Comparison of ENCODE assay signal across 1 cellular context in the genomic region with DNA sequence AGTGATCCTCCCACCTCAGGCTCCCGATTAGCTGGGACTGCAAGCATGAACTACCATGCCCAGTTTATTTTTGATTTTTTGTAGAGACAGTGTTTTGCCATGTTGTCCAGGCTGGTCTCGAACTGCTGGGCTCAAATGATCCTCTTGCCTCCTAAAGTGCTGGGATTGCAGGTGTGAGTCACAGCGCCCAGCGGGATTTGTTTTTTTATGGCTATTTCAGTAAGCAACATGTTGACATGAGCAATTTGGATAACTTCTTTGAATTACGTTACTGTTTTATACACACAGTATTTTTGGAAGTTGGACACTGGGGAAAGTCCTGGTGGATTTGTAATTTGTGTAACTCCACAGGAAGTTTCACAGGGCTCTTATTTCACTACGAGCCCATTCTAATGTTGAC.
TF ChIP-seq lines count a peak whose summit lies in the region.

No MANE protein-coding gene starts in this region.

TF ChIP-seq in HEK293, 187 proteins besides CTCF, POLR2A, EP300 and RAD21 (continued from another document):
- no peak for TF ChIP-seq KLF16 (tag by site-specific recombination; IDR thresholded peaks at IDR 0.05)
- TF ChIP-seq, protein P1, sequence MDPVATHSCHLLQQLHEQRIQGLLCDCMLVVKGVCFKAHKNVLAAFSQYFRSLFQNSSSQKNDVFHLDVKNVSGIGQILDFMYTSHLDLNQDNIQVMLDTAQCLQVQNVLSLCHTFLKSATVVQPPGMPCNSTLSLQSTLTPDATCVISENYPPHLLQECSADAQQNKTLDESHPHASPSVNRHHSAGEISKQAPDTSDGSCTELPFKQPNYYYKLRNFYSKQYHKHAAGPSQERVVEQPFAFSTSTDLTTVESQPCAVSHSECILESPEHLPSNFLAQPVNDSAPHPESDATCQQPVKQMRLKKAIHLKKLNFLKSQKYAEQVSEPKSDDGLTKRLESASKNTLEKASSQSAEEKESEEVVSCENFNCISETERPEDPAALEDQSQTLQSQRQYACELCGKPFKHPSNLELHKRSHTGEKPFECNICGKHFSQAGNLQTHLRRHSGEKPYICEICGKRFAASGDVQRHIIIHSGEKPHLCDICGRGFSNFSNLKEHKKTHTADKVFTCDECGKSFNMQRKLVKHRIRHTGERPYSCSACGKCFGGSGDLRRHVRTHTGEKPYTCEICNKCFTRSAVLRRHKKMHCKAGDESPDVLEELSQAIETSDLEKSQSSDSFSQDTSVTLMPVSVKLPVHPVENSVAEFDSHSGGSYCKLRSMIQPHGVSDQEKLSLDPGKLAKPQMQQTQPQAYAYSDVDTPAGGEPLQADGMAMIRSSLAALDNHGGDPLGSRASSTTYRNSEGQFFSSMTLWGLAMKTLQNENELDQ (tag by site-specific recombination; IDR thresholded peaks at IDR 0.05; ENCODE audit: low read depth), result no peak
- no peak for TF ChIP-seq ZNF416 (tag by site-specific recombination; IDR thresholded peaks at IDR 0.05)
- TF ChIP-seq, protein P2, sequence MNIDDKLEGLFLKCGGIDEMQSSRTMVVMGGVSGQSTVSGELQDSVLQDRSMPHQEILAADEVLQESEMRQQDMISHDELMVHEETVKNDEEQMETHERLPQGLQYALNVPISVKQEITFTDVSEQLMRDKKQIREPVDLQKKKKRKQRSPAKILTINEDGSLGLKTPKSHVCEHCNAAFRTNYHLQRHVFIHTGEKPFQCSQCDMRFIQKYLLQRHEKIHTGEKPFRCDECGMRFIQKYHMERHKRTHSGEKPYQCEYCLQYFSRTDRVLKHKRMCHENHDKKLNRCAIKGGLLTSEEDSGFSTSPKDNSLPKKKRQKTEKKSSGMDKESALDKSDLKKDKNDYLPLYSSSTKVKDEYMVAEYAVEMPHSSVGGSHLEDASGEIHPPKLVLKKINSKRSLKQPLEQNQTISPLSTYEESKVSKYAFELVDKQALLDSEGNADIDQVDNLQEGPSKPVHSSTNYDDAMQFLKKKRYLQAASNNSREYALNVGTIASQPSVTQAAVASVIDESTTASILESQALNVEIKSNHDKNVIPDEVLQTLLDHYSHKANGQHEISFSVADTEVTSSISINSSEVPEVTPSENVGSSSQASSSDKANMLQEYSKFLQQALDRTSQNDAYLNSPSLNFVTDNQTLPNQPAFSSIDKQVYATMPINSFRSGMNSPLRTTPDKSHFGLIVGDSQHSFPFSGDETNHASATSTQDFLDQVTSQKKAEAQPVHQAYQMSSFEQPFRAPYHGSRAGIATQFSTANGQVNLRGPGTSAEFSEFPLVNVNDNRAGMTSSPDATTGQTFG (tag by site-specific recombination; IDR thresholded peaks at IDR 0.05; ENCODE audit: borderline replicate concordance), result no peak
- TF ChIP-seq, protein P3, sequence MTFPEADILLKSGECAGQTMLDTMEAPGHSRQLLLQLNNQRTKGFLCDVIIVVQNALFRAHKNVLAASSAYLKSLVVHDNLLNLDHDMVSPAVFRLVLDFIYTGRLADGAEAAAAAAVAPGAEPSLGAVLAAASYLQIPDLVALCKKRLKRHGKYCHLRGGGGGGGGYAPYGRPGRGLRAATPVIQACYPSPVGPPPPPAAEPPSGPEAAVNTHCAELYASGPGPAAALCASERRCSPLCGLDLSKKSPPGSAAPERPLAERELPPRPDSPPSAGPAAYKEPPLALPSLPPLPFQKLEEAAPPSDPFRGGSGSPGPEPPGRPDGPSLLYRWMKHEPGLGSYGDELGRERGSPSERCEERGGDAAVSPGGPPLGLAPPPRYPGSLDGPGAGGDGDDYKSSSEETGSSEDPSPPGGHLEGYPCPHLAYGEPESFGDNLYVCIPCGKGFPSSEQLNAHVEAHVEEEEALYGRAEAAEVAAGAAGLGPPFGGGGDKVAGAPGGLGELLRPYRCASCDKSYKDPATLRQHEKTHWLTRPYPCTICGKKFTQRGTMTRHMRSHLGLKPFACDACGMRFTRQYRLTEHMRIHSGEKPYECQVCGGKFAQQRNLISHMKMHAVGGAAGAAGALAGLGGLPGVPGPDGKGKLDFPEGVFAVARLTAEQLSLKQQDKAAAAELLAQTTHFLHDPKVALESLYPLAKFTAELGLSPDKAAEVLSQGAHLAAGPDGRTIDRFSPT (tag by site-specific recombination; IDR thresholded peaks at IDR 0.05), result no peak
- TF ChIP-seq, protein P4, sequence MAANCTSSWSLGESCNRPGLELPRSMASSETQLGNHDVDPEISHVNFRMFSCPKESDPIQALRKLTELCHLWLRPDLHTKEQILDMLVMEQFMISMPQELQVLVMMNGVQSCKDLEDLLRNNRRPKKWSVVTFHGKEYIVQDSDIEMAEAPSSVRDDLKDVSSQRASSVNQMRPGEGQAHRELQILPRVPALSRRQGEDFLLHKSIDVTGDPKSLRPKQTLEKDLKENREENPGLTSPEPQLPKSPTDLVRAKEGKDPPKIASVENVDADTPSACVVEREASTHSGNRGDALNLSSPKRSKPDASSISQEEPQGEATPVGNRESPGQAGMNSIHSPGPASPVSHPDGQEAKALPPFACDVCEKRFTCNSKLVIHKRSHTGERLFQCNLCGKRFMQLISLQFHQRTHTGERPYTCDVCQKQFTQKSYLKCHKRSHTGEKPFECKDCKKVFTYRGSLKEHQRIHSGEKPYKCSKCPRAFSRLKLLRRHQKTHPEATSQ (tag by site-specific recombination; IDR thresholded peaks at IDR 0.05), result no peak
- no peak for TF ChIP-seq ZNF423 (tag by site-specific recombination; IDR thresholded peaks at IDR 0.05)
- peak; percentile 27; the same call in 1 of the 2 replicates for TF ChIP-seq ZBTB21 (tag by site-specific recombination; IDR thresholded peaks at IDR 0.05)
- TF ChIP-seq ZNF404 (tag by site-specific recombination; IDR thresholded peaks at IDR 0.05), result no peak
- TF ChIP-seq ZNF16 (tag by site-specific recombination; IDR thresholded peaks at IDR 0.05; ENCODE audit: low read depth), result no peak
- TF ChIP-seq ZNF561 (tag by site-specific recombination; IDR thresholded peaks at IDR 0.05; ENCODE audit: borderline replicate concordance), result 0 out of 2 replicates have a peak, but pooled peaks have one; percentile 50
- no peak for TF ChIP-seq ZBTB1 (tag by site-specific recombination; IDR thresholded peaks at IDR 0.05)
- TF ChIP-seq, protein P5, sequence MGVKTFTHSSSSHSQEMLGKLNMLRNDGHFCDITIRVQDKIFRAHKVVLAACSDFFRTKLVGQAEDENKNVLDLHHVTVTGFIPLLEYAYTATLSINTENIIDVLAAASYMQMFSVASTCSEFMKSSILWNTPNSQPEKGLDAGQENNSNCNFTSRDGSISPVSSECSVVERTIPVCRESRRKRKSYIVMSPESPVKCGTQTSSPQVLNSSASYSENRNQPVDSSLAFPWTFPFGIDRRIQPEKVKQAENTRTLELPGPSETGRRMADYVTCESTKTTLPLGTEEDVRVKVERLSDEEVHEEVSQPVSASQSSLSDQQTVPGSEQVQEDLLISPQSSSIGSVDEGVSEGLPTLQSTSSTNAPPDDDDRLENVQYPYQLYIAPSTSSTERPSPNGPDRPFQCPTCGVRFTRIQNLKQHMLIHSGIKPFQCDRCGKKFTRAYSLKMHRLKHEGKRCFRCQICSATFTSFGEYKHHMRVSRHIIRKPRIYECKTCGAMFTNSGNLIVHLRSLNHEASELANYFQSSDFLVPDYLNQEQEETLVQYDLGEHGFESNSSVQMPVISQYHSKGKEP (tag by site-specific recombination; IDR thresholded peaks at IDR 0.05), result 0 out of 2 replicates have a peak, but pooled peaks have one; percentile 25
- no peak for TF ChIP-seq ZNF391 (tag by site-specific recombination; IDR thresholded peaks at IDR 0.05; ENCODE audit: borderline replicate concordance, low read depth)
- TF ChIP-seq, protein P6, sequence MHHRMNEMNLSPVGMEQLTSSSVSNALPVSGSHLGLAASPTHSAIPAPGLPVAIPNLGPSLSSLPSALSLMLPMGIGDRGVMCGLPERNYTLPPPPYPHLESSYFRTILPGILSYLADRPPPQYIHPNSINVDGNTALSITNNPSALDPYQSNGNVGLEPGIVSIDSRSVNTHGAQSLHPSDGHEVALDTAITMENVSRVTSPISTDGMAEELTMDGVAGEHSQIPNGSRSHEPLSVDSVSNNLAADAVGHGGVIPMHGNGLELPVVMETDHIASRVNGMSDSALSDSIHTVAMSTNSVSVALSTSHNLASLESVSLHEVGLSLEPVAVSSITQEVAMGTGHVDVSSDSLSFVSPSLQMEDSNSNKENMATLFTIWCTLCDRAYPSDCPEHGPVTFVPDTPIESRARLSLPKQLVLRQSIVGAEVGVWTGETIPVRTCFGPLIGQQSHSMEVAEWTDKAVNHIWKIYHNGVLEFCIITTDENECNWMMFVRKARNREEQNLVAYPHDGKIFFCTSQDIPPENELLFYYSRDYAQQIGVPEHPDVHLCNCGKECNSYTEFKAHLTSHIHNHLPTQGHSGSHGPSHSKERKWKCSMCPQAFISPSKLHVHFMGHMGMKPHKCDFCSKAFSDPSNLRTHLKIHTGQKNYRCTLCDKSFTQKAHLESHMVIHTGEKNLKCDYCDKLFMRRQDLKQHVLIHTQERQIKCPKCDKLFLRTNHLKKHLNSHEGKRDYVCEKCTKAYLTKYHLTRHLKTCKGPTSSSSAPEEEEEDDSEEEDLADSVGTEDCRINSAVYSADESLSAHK (tag by site-specific recombination; IDR thresholded peaks at IDR 0.05), result 0 out of 2 replicates have a peak, but pooled peaks have one; percentile 8
- TF ChIP-seq ZNF549 (tag by site-specific recombination; IDR thresholded peaks at IDR 0.05), result no peak
- TF ChIP-seq, protein P7, sequence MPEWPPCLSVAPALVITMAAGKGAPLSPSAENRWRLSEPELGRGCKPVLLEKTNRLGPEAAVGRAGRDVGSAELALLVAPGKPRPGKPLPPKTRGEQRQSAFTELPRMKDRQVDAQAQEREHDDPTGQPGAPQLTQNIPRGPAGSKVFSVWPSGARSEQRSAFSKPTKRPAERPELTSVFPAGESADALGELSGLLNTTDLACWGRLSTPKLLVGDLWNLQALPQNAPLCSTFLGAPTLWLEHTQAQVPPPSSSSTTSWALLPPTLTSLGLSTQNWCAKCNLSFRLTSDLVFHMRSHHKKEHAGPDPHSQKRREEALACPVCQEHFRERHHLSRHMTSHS (tag by site-specific recombination; IDR thresholded peaks at IDR 0.05), result no peak
- no peak for TF ChIP-seq TRIM28 (IDR thresholded peaks at IDR 0.05; ENCODE audit: borderline replicate concordance, low read length)
- TF ChIP-seq ZNF660 (tag by site-specific recombination; IDR thresholded peaks at IDR 0.05), result peak; percentile 82; the same call in 1 of the 2 replicates
- no peak for TF ChIP-seq ZNF140 (tag by site-specific recombination; IDR thresholded peaks at IDR 0.05)
- TF ChIP-seq ZNF366 (tag by site-specific recombination; conservative IDR thresholded peaks at IDR 0.05), result peak; percentile 33
- TF ChIP-seq ZNF785 (tag by site-specific recombination; IDR thresholded peaks at IDR 0.05), result no peak
- no peak for TF ChIP-seq ZNF221 (tag by site-specific recombination; IDR thresholded peaks at IDR 0.05; ENCODE audit: borderline replicate concordance)
- TF ChIP-seq ZNF76 (tag by site-specific recombination; IDR thresholded peaks at IDR 0.05; ENCODE audit: borderline replicate concordance, low read depth), result no peak
- TF ChIP-seq ZNF174 (tag by site-specific recombination; IDR thresholded peaks at IDR 0.05), result no peak
- peak; percentile 79 for TF ChIP-seq ZNF24 (tag by site-specific recombination; IDR thresholded peaks at IDR 0.05)
- no peak for TF ChIP-seq HOXD13 (CRISPR knock-in tag; IDR thresholded peaks at IDR 0.05; ENCODE audit: borderline replicate concordance)
- TF ChIP-seq KLF1 (tag by site-specific recombination; IDR thresholded peaks at IDR 0.05), result no peak
- TF ChIP-seq, protein P8, sequence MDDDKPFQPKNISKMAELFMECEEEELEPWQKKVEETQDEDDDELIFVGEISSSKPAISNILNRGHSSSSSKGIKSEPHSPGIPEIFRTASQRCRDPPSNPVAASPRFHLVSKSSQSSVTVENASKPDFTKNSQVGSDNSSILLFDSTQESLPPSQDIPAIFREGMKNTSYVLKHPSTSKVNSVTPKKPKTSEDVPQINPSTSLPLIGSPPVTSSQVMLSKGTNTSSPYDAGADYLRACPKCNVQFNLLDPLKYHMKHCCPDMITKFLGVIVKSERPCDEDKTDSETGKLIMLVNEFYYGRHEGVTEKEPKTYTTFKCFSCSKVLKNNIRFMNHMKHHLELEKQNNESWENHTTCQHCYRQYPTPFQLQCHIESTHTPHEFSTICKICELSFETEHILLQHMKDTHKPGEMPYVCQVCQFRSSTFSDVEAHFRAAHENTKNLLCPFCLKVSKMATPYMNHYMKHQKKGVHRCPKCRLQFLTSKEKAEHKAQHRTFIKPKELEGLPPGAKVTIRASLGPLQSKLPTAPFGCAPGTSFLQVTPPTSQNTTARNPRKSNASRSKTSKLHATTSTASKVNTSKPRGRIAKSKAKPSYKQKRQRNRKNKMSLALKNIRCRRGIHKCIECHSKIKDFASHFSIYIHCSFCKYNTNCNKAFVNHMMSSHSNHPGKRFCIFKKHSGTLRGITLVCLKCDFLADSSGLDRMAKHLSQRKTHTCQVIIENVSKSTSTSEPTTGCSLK (tag by site-specific recombination; IDR thresholded peaks at IDR 0.05), result no peak
- TF ChIP-seq ZNF555 (tag by site-specific recombination; conservative IDR thresholded peaks at IDR 0.05), result no peak
- peak; percentile 81 for TF ChIP-seq ZNF629 (tag by site-specific recombination; IDR thresholded peaks at IDR 0.05)
- no peak for TF ChIP-seq ZNF623 (tag by site-specific recombination; IDR thresholded peaks at IDR 0.05)
- TF ChIP-seq ZNF658 (tag by site-specific recombination; IDR thresholded peaks at IDR 0.05), result no peak
- no peak for TF ChIP-seq ZNF155 (tag by site-specific recombination; IDR thresholded peaks at IDR 0.05)
- TF ChIP-seq ZNF10 (tag by site-specific recombination; IDR thresholded peaks at IDR 0.05), result no peak
- TF ChIP-seq, protein P9, sequence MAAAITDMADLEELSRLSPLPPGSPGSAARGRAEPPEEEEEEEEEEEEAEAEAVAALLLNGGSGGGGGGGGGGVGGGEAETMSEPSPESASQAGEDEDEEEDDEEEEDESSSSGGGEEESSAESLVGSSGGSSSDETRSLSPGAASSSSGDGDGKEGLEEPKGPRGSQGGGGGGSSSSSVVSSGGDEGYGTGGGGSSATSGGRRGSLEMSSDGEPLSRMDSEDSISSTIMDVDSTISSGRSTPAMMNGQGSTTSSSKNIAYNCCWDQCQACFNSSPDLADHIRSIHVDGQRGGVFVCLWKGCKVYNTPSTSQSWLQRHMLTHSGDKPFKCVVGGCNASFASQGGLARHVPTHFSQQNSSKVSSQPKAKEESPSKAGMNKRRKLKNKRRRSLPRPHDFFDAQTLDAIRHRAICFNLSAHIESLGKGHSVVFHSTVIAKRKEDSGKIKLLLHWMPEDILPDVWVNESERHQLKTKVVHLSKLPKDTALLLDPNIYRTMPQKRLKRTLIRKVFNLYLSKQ (tag by site-specific recombination; IDR thresholded peaks at IDR 0.05; ENCODE audit: borderline replicate concordance), result no peak
- peak; percentile 48; the same call in 1 of the 2 replicates for TF ChIP-seq FEZF1 (tag by site-specific recombination; IDR thresholded peaks at IDR 0.05)
- TF ChIP-seq, protein P10, sequence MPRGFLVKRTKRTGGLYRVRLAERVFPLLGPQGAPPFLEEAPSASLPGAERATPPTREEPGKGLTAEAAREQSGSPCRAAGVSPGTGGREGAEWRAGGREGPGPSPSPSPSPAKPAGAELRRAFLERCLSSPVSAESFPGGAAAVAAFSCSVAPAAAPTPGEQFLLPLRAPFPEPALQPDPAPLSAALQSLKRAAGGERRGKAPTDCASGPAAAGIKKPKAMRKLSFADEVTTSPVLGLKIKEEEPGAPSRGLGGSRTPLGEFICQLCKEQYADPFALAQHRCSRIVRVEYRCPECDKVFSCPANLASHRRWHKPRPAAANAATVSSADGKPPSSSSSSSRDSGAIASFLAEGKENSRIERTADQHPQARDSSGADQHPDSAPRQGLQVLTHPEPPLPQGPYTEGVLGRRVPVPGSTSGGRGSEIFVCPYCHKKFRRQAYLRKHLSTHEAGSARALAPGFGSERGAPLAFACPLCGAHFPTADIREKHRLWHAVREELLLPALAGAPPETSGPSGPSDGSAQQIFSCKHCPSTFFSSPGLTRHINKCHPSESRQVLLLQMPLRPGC (tag by site-specific recombination; IDR thresholded peaks at IDR 0.05), result peak; percentile 41; the same call in 1 of the 2 replicates
- no peak for TF ChIP-seq ZNF654 (tag by site-specific recombination; IDR thresholded peaks at IDR 0.05; ENCODE audit: low read depth)
TF ChIP-seq in HEK293: peak in this region for 31.
